ENCODE assay signal across 1 cellular context in the genomic region with DNA sequence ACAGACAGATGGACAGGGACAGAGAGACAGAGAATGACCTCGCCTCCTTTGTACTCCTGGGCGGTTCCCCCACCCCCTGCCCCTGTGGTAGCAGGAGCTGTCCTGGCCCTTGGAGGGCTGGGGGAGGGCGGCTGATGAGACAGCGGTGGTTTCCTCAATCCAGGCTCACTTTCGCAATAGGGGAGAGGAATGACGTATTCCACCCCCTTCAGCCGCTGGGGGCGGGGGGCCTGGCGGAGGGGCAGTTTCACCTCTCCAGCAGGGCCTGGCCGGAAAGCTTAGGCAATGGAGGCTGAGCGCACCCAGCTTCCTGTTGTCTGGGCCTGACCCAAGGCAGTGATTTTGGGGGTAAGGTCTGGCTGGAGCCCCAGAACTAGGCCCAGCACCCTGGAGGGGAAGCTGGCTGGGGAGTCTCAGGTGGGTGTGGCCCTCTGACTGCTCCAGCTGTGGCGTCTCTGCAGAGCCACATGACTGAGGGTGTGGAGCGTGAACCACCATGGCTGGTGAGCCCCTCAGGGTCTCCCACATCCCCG.
TF ChIP-seq lines count a peak whose summit lies in the region.

No MANE protein-coding gene starts in this region.

TF ChIP-seq in HEK293, 187 proteins besides CTCF, POLR2A, EP300 and RAD21 (continued from another document and continues in another):
- TF ChIP-seq KLF17 (tag by site-specific recombination; IDR thresholded peaks at IDR 0.05) = peak; percentile 88
- TF ChIP-seq SCRT2 (tag by site-specific recombination; IDR thresholded peaks at IDR 0.05) = no peak
- peak; percentile 87 for TF ChIP-seq ZIC2 (tag by site-specific recombination; IDR thresholded peaks at IDR 0.05)
- TF ChIP-seq KLF9 (tag by site-specific recombination; IDR thresholded peaks at IDR 0.05; ENCODE audit: low read depth) = peak; percentile 92
- TF ChIP-seq ZXDB (tag by site-specific recombination; IDR thresholded peaks at IDR 0.05) = peak; percentile 18; the same call in 1 of the 2 replicates
- no peak for TF ChIP-seq TSHZ1 (tag by site-specific recombination; IDR thresholded peaks at IDR 0.05; ENCODE audit: borderline replicate concordance)
- peak; percentile 80 for TF ChIP-seq ZFHX2 (tag by site-specific recombination; conservative IDR thresholded peaks at IDR 0.05)
- TF ChIP-seq, protein P1, sequence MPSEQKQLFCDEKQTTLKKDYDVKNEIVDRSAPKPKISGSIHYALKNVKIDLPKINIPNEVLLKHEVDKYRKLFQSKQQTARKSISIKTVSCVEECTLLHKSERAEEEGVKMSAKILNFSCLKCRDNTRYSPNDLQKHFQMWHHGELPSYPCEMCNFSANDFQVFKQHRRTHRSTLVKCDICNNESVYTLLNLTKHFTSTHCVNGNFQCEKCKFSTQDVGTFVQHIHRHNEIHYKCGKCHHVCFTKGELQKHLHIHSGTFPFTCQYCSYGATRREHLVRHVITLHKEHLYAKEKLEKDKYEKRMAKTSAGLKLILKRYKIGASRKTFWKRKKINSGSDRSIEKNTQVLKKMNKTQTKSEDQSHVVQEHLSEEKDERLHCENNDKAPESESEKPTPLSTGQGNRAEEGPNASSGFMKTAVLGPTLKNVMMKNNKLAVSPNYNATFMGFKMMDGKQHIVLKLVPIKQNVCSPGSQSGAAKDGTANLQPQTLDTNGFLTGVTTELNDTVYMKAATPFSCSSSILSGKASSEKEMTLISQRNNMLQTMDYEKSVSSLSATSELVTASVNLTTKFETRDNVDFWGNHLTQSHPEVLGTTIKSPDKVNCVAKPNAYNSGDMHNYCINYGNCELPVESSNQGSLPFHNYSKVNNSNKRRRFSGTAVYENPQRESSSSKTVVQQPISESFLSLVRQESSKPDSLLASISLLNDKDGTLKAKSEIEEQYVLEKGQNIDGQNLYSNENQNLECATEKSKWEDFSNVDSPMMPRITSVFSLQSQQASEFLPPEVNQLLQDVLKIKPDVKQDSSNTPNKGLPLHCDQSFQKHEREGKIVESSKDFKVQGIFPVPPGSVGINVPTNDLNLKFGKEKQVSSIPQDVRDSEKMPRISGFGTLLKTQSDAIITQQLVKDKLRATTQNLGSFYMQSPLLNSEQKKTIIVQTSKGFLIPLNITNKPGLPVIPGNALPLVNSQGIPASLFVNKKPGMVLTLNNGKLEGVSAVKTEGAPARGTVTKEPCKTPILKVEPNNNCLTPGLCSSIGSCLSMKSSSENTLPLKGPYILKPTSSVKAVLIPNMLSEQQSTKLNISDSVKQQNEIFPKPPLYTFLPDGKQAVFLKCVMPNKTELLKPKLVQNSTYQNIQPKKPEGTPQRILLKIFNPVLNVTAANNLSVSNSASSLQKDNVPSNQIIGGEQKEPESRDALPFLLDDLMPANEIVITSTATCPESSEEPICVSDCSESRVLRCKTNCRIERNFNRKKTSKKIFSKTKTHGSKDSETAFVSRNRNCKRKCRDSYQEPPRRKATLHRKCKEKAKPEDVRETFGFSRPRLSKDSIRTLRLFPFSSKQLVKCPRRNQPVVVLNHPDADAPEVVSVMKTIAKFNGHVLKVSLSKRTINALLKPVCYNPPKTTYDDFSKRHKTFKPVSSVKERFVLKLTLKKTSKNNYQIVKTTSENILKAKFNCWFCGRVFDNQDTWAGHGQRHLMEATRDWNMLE (tag by site-specific recombination; conservative IDR thresholded peaks at IDR 0.05; ENCODE audit: low read depth) = no peak
- TF ChIP-seq ZBTB21 (tag by site-specific recombination; IDR thresholded peaks at IDR 0.05) = peak; percentile 96
- peak; percentile 94 for TF ChIP-seq GLIS1 (tag by site-specific recombination; IDR thresholded peaks at IDR 0.05)
- TF ChIP-seq, protein P2, sequence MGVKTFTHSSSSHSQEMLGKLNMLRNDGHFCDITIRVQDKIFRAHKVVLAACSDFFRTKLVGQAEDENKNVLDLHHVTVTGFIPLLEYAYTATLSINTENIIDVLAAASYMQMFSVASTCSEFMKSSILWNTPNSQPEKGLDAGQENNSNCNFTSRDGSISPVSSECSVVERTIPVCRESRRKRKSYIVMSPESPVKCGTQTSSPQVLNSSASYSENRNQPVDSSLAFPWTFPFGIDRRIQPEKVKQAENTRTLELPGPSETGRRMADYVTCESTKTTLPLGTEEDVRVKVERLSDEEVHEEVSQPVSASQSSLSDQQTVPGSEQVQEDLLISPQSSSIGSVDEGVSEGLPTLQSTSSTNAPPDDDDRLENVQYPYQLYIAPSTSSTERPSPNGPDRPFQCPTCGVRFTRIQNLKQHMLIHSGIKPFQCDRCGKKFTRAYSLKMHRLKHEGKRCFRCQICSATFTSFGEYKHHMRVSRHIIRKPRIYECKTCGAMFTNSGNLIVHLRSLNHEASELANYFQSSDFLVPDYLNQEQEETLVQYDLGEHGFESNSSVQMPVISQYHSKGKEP (tag by site-specific recombination; IDR thresholded peaks at IDR 0.05) = no peak
- TF ChIP-seq, protein P3, sequence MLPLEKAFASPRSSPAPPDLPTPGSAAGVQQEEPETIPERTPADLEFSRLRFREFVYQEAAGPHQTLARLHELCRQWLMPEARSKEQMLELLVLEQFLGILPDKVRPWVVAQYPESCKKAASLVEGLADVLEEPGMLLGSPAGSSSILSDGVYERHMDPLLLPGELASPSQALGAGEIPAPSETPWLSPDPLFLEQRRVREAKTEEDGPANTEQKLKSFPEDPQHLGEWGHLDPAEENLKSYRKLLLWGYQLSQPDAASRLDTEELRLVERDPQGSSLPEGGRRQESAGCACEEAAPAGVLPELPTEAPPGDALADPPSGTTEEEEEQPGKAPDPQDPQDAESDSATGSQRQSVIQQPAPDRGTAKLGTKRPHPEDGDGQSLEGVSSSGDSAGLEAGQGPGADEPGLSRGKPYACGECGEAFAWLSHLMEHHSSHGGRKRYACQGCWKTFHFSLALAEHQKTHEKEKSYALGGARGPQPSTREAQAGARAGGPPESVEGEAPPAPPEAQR (tag by site-specific recombination; IDR thresholded peaks at IDR 0.05) = 0 out of 2 replicates have a peak, but pooled peaks have one; percentile 19
- 0 out of 2 replicates have a peak, but pooled peaks have one; percentile 22 for TF ChIP-seq WT1 (tag by site-specific recombination; IDR thresholded peaks at IDR 0.05)
- TF ChIP-seq ZBTB8A (tag by site-specific recombination; IDR thresholded peaks at IDR 0.05) = peak; percentile 81
- no peak for TF ChIP-seq ZNF571 (tag by site-specific recombination; IDR thresholded peaks at IDR 0.05)
- TF ChIP-seq OSR2 (tag by site-specific recombination; IDR thresholded peaks at IDR 0.05) = peak; percentile 99
- no peak for TF ChIP-seq ZNF169 (tag by site-specific recombination; IDR thresholded peaks at IDR 0.05)
- TF ChIP-seq KLF7 (tag by site-specific recombination; IDR thresholded peaks at IDR 0.05; ENCODE audit: borderline replicate concordance) = 0 out of 2 replicates have a peak, but pooled peaks have one; percentile 42
- TF ChIP-seq ZNF341 (tag by site-specific recombination; IDR thresholded peaks at IDR 0.05; ENCODE audit: low read depth) = peak; percentile 88
- 0 out of 2 replicates have a peak, but pooled peaks have one; percentile 24 for TF ChIP-seq ZBTB20 (tag by site-specific recombination; IDR thresholded peaks at IDR 0.05)
- TF ChIP-seq, protein P4, sequence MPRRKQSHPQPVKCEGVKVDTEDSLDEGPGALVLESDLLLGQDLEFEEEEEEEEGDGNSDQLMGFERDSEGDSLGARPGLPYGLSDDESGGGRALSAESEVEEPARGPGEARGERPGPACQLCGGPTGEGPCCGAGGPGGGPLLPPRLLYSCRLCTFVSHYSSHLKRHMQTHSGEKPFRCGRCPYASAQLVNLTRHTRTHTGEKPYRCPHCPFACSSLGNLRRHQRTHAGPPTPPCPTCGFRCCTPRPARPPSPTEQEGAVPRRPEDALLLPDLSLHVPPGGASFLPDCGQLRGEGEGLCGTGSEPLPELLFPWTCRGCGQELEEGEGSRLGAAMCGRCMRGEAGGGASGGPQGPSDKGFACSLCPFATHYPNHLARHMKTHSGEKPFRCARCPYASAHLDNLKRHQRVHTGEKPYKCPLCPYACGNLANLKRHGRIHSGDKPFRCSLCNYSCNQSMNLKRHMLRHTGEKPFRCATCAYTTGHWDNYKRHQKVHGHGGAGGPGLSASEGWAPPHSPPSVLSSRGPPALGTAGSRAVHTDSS (tag by site-specific recombination; IDR thresholded peaks at IDR 0.05) = no peak
- TF ChIP-seq ZNF280D (tag by site-specific recombination; IDR thresholded peaks at IDR 0.05) = no peak
- TF ChIP-seq, protein P5, sequence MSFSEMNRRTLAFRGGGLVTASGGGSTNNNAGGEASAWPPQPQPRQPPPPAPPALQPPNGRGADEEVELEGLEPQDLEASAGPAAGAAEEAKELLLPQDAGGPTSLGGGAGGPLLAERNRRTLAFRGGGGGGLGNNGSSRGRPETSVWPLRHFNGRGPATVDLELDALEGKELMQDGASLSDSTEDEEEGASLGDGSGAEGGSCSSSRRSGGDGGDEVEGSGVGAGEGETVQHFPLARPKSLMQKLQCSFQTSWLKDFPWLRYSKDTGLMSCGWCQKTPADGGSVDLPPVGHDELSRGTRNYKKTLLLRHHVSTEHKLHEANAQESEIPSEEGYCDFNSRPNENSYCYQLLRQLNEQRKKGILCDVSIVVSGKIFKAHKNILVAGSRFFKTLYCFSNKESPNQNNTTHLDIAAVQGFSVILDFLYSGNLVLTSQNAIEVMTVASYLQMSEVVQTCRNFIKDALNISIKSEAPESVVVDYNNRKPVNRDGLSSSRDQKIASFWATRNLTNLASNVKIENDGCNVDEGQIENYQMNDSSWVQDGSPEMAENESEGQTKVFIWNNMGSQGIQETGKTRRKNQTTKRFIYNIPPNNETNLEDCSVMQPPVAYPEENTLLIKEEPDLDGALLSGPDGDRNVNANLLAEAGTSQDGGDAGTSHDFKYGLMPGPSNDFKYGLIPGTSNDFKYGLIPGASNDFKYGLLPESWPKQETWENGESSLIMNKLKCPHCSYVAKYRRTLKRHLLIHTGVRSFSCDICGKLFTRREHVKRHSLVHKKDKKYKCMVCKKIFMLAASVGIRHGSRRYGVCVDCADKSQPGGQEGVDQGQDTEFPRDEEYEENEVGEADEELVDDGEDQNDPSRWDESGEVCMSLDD (tag by site-specific recombination; IDR thresholded peaks at IDR 0.05) = peak; percentile 92
- TF ChIP-seq ZNF629 (tag by site-specific recombination; IDR thresholded peaks at IDR 0.05) = peak; percentile 98
- peak; percentile 97 for TF ChIP-seq PATZ1 (tag by site-specific recombination; IDR thresholded peaks at IDR 0.05)
- TF ChIP-seq ZEB2 (tag by site-specific recombination; IDR thresholded peaks at IDR 0.05) = peak; percentile 62
- TF ChIP-seq KLF1 (tag by site-specific recombination; IDR thresholded peaks at IDR 0.05) = peak; percentile 85
- peak; percentile 41; the same call in 1 of the 2 replicates for TF ChIP-seq ZNF24 (tag by site-specific recombination; IDR thresholded peaks at IDR 0.05)
